24 cellular contexts compared by ENCODE assay signal in the genomic region with DNA sequence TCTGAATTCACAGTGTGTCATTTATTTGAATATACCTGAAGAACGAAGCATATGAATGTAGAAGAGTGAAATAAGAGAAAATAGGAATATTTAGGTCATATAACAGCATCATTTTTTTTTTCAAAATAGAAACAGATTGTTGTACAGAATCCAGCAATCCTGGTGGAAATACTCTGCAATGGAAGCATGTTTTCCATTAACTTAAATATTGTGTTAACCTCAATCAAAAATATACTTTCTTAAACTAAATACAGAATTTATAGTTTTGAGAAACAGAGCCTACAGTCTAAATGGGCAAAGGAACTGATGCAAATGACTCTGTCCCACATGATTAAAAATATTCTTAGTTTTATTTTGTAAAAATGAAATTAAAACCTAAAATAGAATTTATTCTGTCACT.
"Had no signal": no experiment of that assay in that cellular context is flagged by ENCODE, and none has a peak within 500 bp of the region (broad histone marks: within the 10 kb centered on the region; RNA-seq: fewer than 3 reads in every experiment).

No MANE protein-coding gene starts in this region.

- H3K4me3 ChIP-seq: colonic mucosa, esophagus squamous epithelium, gastroesophageal sphincter, heart right ventricle had no signal

- ATAC-seq: activated CD8-positive, alpha-beta memory T cell treated with anti-CD3 and anti-CD28 coated beads, Interleukin-2, amount 10 ng/mL, durations not matched to agents 7 days and 5 days; activated CD8-positive, alpha-beta T cell treated with anti-CD3 and anti-CD28 coated beads, Interleukin-2, amount 10 ng/mL, durations not matched to agents 7 days and 5 days; gastroesophageal sphincter; heart right ventricle had no signal

- DNase-seq: activated CD4-positive, alpha-beta memory T cell treated with anti-CD3 and anti-CD28 coated beads for 36 hours; activated CD4-positive, alpha-beta T cell treated with anti-CD3 and anti-CD28 coated beads for 36 hours; activated CD4-positive, alpha-beta T cell treated with anti-CD3 and anti-CD28 coated beads, Interleukin-2, amount 10 ng/mL, durations not matched to agents 24 days and 14 days; activated CD4-positive, CD25-positive, alpha-beta regulatory T cell; activated CD4-positive, CD25-positive, alpha-beta regulatory T cell treated with anti-CD3 and anti-CD28 coated beads, Interleukin-2, amount 50 U/mL, for 72 hours; activated CD8-positive, alpha-beta memory T cell treated with anti-CD3 and anti-CD28 coated beads, Interleukin-2, amount 10 ng/mL, durations not matched to agents 7 days and 5 days; activated CD8-positive, alpha-beta memory T cell treated with anti-CD3 and anti-CD28 coated beads, Interleukin-2, amount 50 U/mL, for 4 hours; activated CD8-positive, alpha-beta T cell treated with anti-CD3 and anti-CD28 coated beads, Interleukin-2, amount 10 ng/mL, durations not matched to agents 7 days and 5 days; activated effector memory CD4-positive, alpha-beta T cell treated with anti-CD3 and anti-CD28 coated beads, Interleukin-2, amount 50 U/mL, for 16 hours; activated naive CD4-positive, alpha-beta T cell treated with anti-CD3 and anti-CD28 coated beads for 36 hours; activated naive CD8-positive, alpha-beta T cell treated with anti-CD3 and anti-CD28 coated beads for 36 hours; activated T-cell treated with anti-CD3 and anti-CD28 coated beads, Interleukin-2, amount 50 U/mL, for 1 hour; activated T-cell treated with anti-CD3 and anti-CD28 coated beads, Interleukin-2, amount 50 U/mL, for 48 hours; amniotic stem cell; anterior cingulate cortex; brain microvascular endothelial cell; colonic mucosa; effector CD8-positive, alpha-beta T cell; esophagus squamous epithelium; foreskin melanocyte; heart right ventricle; T-helper 2 cell had no signal

- H3K9me3 ChIP-seq: colonic mucosa, esophagus squamous epithelium, gastroesophageal sphincter had no signal

- H3K36me3 ChIP-seq: brain microvascular endothelial cell, colonic mucosa, esophagus squamous epithelium, gastroesophageal sphincter, heart right ventricle had no signal

- H3K27me3 ChIP-seq: brain microvascular endothelial cell, colonic mucosa, esophagus squamous epithelium, gastroesophageal sphincter, heart right ventricle had no signal

- H3K4me1 ChIP-seq: colonic mucosa had no signal

- H3K27ac ChIP-seq: brain microvascular endothelial cell, colonic mucosa, epithelial cell of prostate, esophagus squamous epithelium, gastroesophageal sphincter, heart right ventricle had no signal
